ENCODE assay signal across 20 cellular contexts in genomic region chr7:157541796-157542668, GRCh38.
A peak's percentile ranks its signal among the peaks of the same experiment; 100 is the strongest.
DNase-seq lines count a peak whose midpoint lies in the region; ATAC-seq and TF ChIP-seq lines count a peak whose summit lies in the region.
"Had no signal": no experiment of that assay in that cellular context is flagged by ENCODE, and none has a peak within 500 bp of the region (broad histone marks: within the 10 kb centered on the region; RNA-seq: fewer than 3 reads in every experiment).

No MANE protein-coding gene starts in this region.

- ATAC-seq in left cardiac atrium = no peak
- ATAC-seq: HCT116 had no signal

- intact Hi-C loops in left cardiac atrium (cut with DNase I) (no loop called here), tibial artery (cut with DNase I; ENCODE audit: low total_unique reads) (no loop called here)

- H3K4me1 Mint-ChIP-seq in glutamatergic neuron (ENCODE audit: low read depth, unreplicated experiment) (no peaks in the 10 kb centered on the region), neural progenitor cell (peaks cover 25% of the 10 kb centered on the region), type B pancreatic cell (ENCODE audit: unreplicated experiment) (peaks cover 10% of the 10 kb centered on the region)
- H3K4me1 Mint-ChIP-seq: B cell had no signal

- H3K4me3 Mint-ChIP-seq in glutamatergic neuron (ENCODE audit: unreplicated experiment) = no peak overlapping the region
- H3K4me3 Mint-ChIP-seq in neural progenitor cell = no peak overlapping the region
- H3K4me3 Mint-ChIP-seq in type B pancreatic cell = no peak overlapping the region
- H3K4me3 Mint-ChIP-seq: B cell; CD4-positive, alpha-beta T cell had no signal

- no peaks in the 10 kb centered on the region for H3F3A ChIP-seq in neural progenitor cell (ENCODE audit: low read depth)

- H3K36me3 ChIP-seq in right atrium auricular region = no peaks in the 10 kb centered on the region
- no peaks in the 10 kb centered on the region for H3K36me3 ChIP-seq in neural progenitor cell
- peaks cover 0 to 6% (median 0%) of the 10 kb centered on the region in 3 donors for H3K36me3 ChIP-seq in tibial artery

- H3K9me3 ChIP-seq in right atrium auricular region (no peaks in the 10 kb centered on the region), neural progenitor cell (ENCODE audit: low read depth) (no peaks in the 10 kb centered on the region), tibial artery (no peaks in the 10 kb centered on the region)
- H3K9me3 ChIP-seq: Caco-2 had no signal

- DNase-seq in left cardiac atrium (peak; percentile 6), right atrium auricular region (ENCODE audit: low spot score) (no peak), glutamatergic neuron (peak; percentile 9), neural progenitor cell (ENCODE audit: low spot score) (peak; percentile 28), tibial artery (peak; percentile 4 to 35), DMS153 (lab: John Stamatoyannopoulos, UW) (no peak), HK-2 (ENCODE audit: unreplicated experiment) (no peak), type B pancreatic cell (ENCODE audit: extremely low spot score, unreplicated experiment) (no peak)
- DNase-seq: Caco-2; CD4-positive, alpha-beta T cell; GF-D8; GM23248; NCI-H1105; NCI-H1694 treated with DMSO at 0.1 percent for 48 hours; NCI-H510A; NCI-H774; OCI-M1; RPMI8226 had no signal

- H3K9ac ChIP-seq in neural progenitor cell = no peak overlapping the region
- H3K9ac ChIP-seq: GM23248 had no signal

- H3K27me3 Mint-ChIP-seq in glutamatergic neuron (ENCODE audit: unreplicated experiment) = peaks cover 9% of the 10 kb centered on the region
- H3K27me3 Mint-ChIP-seq in neural progenitor cell (ENCODE audit: insufficient read depth, low read depth) = peaks cover 7% of the 10 kb centered on the region
- no peaks in the 10 kb centered on the region for H3K27me3 Mint-ChIP-seq in type B pancreatic cell
- H3K27me3 Mint-ChIP-seq: CD4-positive, alpha-beta T cell had no signal

- no peak overlapping the region for H3K27ac Mint-ChIP-seq in glutamatergic neuron (ENCODE audit: unreplicated experiment)
- peak overlapping the region; percentile 47 for H3K27ac Mint-ChIP-seq in neural progenitor cell
- H3K27ac Mint-ChIP-seq in type B pancreatic cell = no peak overlapping the region
- H3K27ac Mint-ChIP-seq: B cell; CD4-positive, alpha-beta T cell had no signal

- no peaks in the 10 kb centered on the region for H4K20me1 ChIP-seq in neural progenitor cell (ENCODE audit: low read depth)

- H3K4me3 ChIP-seq in right atrium auricular region (no peak overlapping the region), neural progenitor cell (no peak overlapping the region), tibial artery (no peak overlapping the region)
- H3K4me3 ChIP-seq: GM23248 had no signal

- H3K79me2 ChIP-seq in neural progenitor cell (ENCODE audit: low read depth) = no peaks in the 10 kb centered on the region

- no peaks in the 10 kb centered on the region for H3K27me3 ChIP-seq in right atrium auricular region
- H3K27me3 ChIP-seq in neural progenitor cell = no peaks in the 10 kb centered on the region
- peaks cover 0 to 3% of the 10 kb centered on the region in 2 donors for H3K27me3 ChIP-seq in tibial artery

- H3K9me3 Mint-ChIP-seq in glutamatergic neuron (ENCODE audit: unreplicated experiment) = peaks cover 9% of the 10 kb centered on the region
- H3K9me3 Mint-ChIP-seq in neural progenitor cell = no peaks in the 10 kb centered on the region
- no peaks in the 10 kb centered on the region for H3K9me3 Mint-ChIP-seq in type B pancreatic cell
- H3K9me3 Mint-ChIP-seq: CD4-positive, alpha-beta T cell had no signal

- no peak overlapping the region for H3K27ac ChIP-seq in right atrium auricular region
- no peak overlapping the region for H3K27ac ChIP-seq in neural progenitor cell
- H3K27ac ChIP-seq in tibial artery = no peak overlapping the region
- H3K27ac ChIP-seq: GM23248 had no signal

- H3K36me3 Mint-ChIP-seq in glutamatergic neuron (ENCODE audit: unreplicated experiment) = peaks cover 10% of the 10 kb centered on the region
- peaks cover 66% of the 10 kb centered on the region for H3K36me3 Mint-ChIP-seq in neural progenitor cell
- peaks cover 12% of the 10 kb centered on the region for H3K36me3 Mint-ChIP-seq in type B pancreatic cell

- H3K4me1 ChIP-seq in right atrium auricular region (no peaks in the 10 kb centered on the region), neural progenitor cell (no peaks in the 10 kb centered on the region), tibial artery (no peaks in the 10 kb centered on the region)
- H3K4me1 ChIP-seq: Caco-2 had no signal

- TF ChIP-seq CTCF in right atrium auricular region (IDR thresholded peaks at IDR 0.05) (no peak), glutamatergic neuron (IDR thresholded peaks at IDR 0.05; ENCODE audit: partially characterized antibody, unreplicated experiment) (no peak), neural progenitor cell (IDR thresholded peaks at IDR 0.05) (no peak), tibial artery (IDR thresholded peaks at IDR 0.05) (no peak), type B pancreatic cell (conservative IDR thresholded peaks at IDR 0.05) (no peak)

- no peak overlapping the region for H3K4me2 ChIP-seq in neural progenitor cell

- H2AFZ ChIP-seq in neural progenitor cell (replicated peaks) = no peak overlapping the region
- H2AFZ ChIP-seq: GM23248 had no signal

Comparison
In these comparisons a context has a peak if more than half of its experiments do, and no peak if none do; other contexts are left out.
1. DNase-seq: peak in left cardiac atrium (single experiment), glutamatergic neuron (single experiment), neural progenitor cell (single experiment) and tibial artery (2 of 2); none in right atrium auricular region (single experiment), DMS153 (single experiment), HK-2 (single experiment) and type B pancreatic cell (single experiment).